Comparison of ENCODE assay signal across 27 cellular contexts in the genomic region with DNA sequence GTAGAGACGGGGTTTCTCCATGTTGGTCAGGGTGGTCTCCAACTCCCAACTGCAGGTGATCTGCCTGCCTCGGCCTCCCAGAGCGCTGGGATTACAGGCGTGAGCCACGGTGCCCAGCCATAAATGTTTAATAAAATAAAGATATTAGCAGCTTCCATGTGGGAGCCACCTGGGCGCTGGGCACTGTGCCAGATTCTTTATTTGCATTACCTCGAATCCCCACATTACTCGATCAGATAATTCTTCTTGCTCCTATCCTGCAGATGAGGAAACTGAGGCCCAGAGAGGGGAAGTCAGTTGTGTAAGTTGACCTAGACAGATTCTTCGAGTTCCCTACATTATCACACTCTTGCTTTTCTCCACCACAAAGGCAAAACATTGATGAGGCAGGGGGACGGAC. TPM values are rescaled to one million over a fixed set of nuclear protein-coding genes. Genes with fewer than 3 reads are reported as not detected.
"Had no signal": no experiment of that assay in that cellular context is flagged by ENCODE, and none has a peak within 500 bp of the region (broad histone marks: within the 10 kb centered on the region; RNA-seq: fewer than 3 reads in every experiment).

No MANE protein-coding gene starts in this region.

- ATAC-seq: left lung; naive thymus-derived CD4-positive, alpha-beta T cell; stimulated activated memory B cell treated with anti-CD40 and anti-IgM and Interleukin-4, amounts not matched to agents 10 μg/mL and 1 μg/mL and 100 μg/mL, for 72 hours had no signal

- H3K27me3 ChIP-seq: colonic mucosa, esophagus muscularis mucosa, hepatocyte, left lung, sigmoid colon, stomach, suprapubic skin, transverse colon had no signal

- H3K9me3 ChIP-seq: colonic mucosa, esophagus muscularis mucosa, left lung, sigmoid colon, stomach, suprapubic skin, transverse colon had no signal

- FAIRE-seq: bronchial epithelial cell, frontal cortex, urothelium cell line had no signal

- H3K4me1 ChIP-seq: colonic mucosa, esophagus muscularis mucosa, sigmoid colon had no signal

- H3K79me2 ChIP-seq: hepatocyte had no signal

- H3K4me3 ChIP-seq: colonic mucosa, esophagus muscularis mucosa, hepatocyte, left lung, lung, sigmoid colon, smooth muscle cell, stomach, suprapubic skin, transverse colon had no signal

- DNase-seq: activated CD4-positive, alpha-beta T cell treated with anti-CD3 and anti-CD28 coated beads for 4 hours; activated CD4-positive, alpha-beta T cell treated with anti-CD3 and anti-CD28 coated beads, Interleukin-2, amount 50 U/mL, for 48 hours; activated CD4-positive, CD25-positive, alpha-beta regulatory T cell; activated CD8-positive, alpha-beta memory T cell treated with anti-CD3 and anti-CD28 coated beads, Interleukin-2, amount 50 U/mL, for 48 hours; activated naive CD4-positive, alpha-beta T cell treated with Interleukin-2 at 50 U/mL for 16 hours; activated naive CD8-positive, alpha-beta T cell treated with anti-CD3 and anti-CD28 coated beads for 36 hours; activated T-cell treated with anti-CD3 and anti-CD28 coated beads, Interleukin-2, amount 50 U/mL, for 48 hours; colonic mucosa; glutamatergic neuron; immature natural killer cell; naive thymus-derived CD4-positive, alpha-beta T cell; retina; sigmoid colon; stimulated activated CD4-positive, alpha-beta T cell treated with anti-CD3 and anti-CD28 coated beads, Interleukin-15, amount 100 ng/mL, for 24 hours; stomach; transverse colon had no signal

- H3K27ac ChIP-seq: colonic mucosa, esophagus muscularis mucosa, hepatocyte, left lung, sigmoid colon, stomach, suprapubic skin, transverse colon had no signal

- H3K4me2 ChIP-seq: hepatocyte, smooth muscle cell had no signal

- H3K36me3 ChIP-seq: colonic mucosa, esophagus muscularis mucosa, left lung, sigmoid colon, stomach, suprapubic skin, transverse colon had no signal

- H2AFZ ChIP-seq: hepatocyte had no signal

RNA-seq across cellular contexts. Expression of a gene that starts 24.9 kb away (rescaled TPM):
- total RNA-seq: activated CD8-positive, alpha-beta memory T cell treated with anti-CD3 and anti-CD28 coated beads for 36 hours; activated naive CD8-positive, alpha-beta T cell treated with anti-CD3 and anti-CD28 coated beads for 36 hours; frontal cortex had no signal
- polyA plus RNA-seq: immature natural killer cell; naive thymus-derived CD4-positive, alpha-beta T cell had no signal

RNA-seq across cellular contexts. Expression of a gene that starts 44.0 kb away (rescaled TPM):
- polyA plus RNA-seq: immature natural killer cell; naive thymus-derived CD4-positive, alpha-beta T cell had no signal
